ENCODE assay signal across 8 cellular contexts in genomic region chr11:103109818-103110388, GRCh38. TPM values are rescaled to one million over a fixed set of nuclear protein-coding genes. Genes with fewer than 3 reads are reported as not detected.
DNase-seq lines count a peak whose midpoint lies in the region; TF ChIP-seq lines count a peak whose summit lies in the region.

No MANE protein-coding gene starts in this region.

- H3F3A ChIP-seq in DOHH2 (ENCODE audit: control insufficient read depth, insufficient read depth), result peaks cover 3% of the 10 kb centered on the region; the same call in 1 of the 2 replicates

- H3K4ac ChIP-seq in H9 (ENCODE audit: low read depth, low read length), result no peak overlapping the region

- H3K23ac ChIP-seq in H9 (ENCODE audit: insufficient read length, low read depth, low read length), result no peak overlapping the region

- H3K79me2 ChIP-seq in DOHH2 (ENCODE audit: control insufficient read depth, low read length) (no peaks in the 10 kb centered on the region), H9 (ENCODE audit: insufficient read depth, low read length) (no peaks in the 10 kb centered on the region)

- peak overlapping the region; percentile 7 for H2AFZ ChIP-seq in H9 (ENCODE audit: low read length)

- no peak overlapping the region for H4K91ac ChIP-seq in H9 (ENCODE audit: insufficient read length, low read depth, low read length)

- H3K36me3 ChIP-seq in DOHH2 (ENCODE audit: control insufficient read depth, low read length) (no peaks in the 10 kb centered on the region), SJSA1 (no peaks in the 10 kb centered on the region)

- no peak overlapping the region for H3K56ac ChIP-seq in H9 (ENCODE audit: insufficient read length, low read depth, low read length)

- H4K8ac ChIP-seq in H9 (replicated peaks; ENCODE audit: insufficient read length, low read depth, low read length), result no peak overlapping the region

- no peak for DNase-seq in H9
- DNase-seq in SJSA1 (ENCODE audit: low read depth in 1 of 2, low spot score in 2 of 2), result no peak
- DNase-seq in epithelial cell of esophagus (ENCODE audit: low read depth), result no peak
- DNase-seq in NCI-H2196 treated with DMSO at 0.1 percent for 48 hours (lab: John Stamatoyannopoulos, UW; ENCODE audit: unreplicated experiment), result no peak
- no peak for DNase-seq in retina
- no peak for DNase-seq in NCI-H2196 (lab: John Stamatoyannopoulos, UW; ENCODE audit: unreplicated experiment)

- H2BK12ac ChIP-seq in H9 (ENCODE audit: insufficient read length, low read depth, low read length), result no peak overlapping the region

- H3K4me2 ChIP-seq in DOHH2 (ENCODE audit: low read length) (peak overlapping the region; percentile 85), H9 (ENCODE audit: insufficient read depth, insufficient read length, low read length) (peak overlapping the region; percentile 94)

- no peak overlapping the region for H2AK5ac ChIP-seq in H9 (ENCODE audit: insufficient read length, low read length)

- H3K27me3 Mint-ChIP-seq in H9 (ENCODE audit: low read depth), result no peaks in the 10 kb centered on the region
- H3K27me3 Mint-ChIP-seq in nephron (ENCODE audit: low read depth), result no peaks in the 10 kb centered on the region

- H3K4me1 Mint-ChIP-seq in H9, result peaks cover 2% of the 10 kb centered on the region in 2 experiments; a peak in 2 of 4 replicates
- H3K4me1 Mint-ChIP-seq in nephron, result peaks cover 12% of the 10 kb centered on the region

- H3T11ph ChIP-seq in H9 (ENCODE audit: low read length), result no peak overlapping the region

- H4K5ac ChIP-seq in H9 (ENCODE audit: insufficient read length, low read depth, low read length), result no peak overlapping the region

- H4K20me1 ChIP-seq in DOHH2 (ENCODE audit: control insufficient read depth, insufficient read depth, low read depth, low read length), result no peaks in the 10 kb centered on the region
- H4K20me1 ChIP-seq in H9 (ENCODE audit: control insufficient read depth, insufficient read depth, insufficient read length), result no peaks in the 10 kb centered on the region

- H3K4me3 Mint-ChIP-seq in H9 (peak overlapping the region; percentile 98), nephron (peak overlapping the region; percentile 92 to 99 (median 97))

- no peak overlapping the region for H3K18ac ChIP-seq in H9 (ENCODE audit: insufficient read length, low read depth, low read length)

- H3K27me3 ChIP-seq in DOHH2 (ENCODE audit: control insufficient read depth, low read length) (no peaks in the 10 kb centered on the region), H9 (ENCODE audit: insufficient read depth, low read length) (no peaks in the 10 kb centered on the region), SJSA1 (replicated peaks) (no peaks in the 10 kb centered on the region)

- H2BK15ac ChIP-seq in H9 (ENCODE audit: low read depth, low read length), result no peak overlapping the region

- no peak overlapping the region for H2BK5ac ChIP-seq in H9 (ENCODE audit: insufficient read length, low read length)

- peak overlapping the region; percentile 59; the same call in 1 of the 2 replicates for H3K14ac ChIP-seq in H9 (ENCODE audit: insufficient read depth, low read length)

- H3K27ac Mint-ChIP-seq in H9, result peak overlapping the region; percentile 25 to 98 (median 95); a peak in 6 of 7 replicates
- peak overlapping the region; percentile 80 to 97 (median 92) for H3K27ac Mint-ChIP-seq in nephron

- H3K9ac ChIP-seq in H9 (ENCODE audit: extremely low read depth, insufficient read length, low read length), result peak overlapping the region; percentile 61

- H3K9me3 Mint-ChIP-seq in H9 (no peaks in the 10 kb centered on the region), nephron (peaks cover 2% of the 10 kb centered on the region)

- H3K27ac ChIP-seq in DOHH2 (ENCODE audit: low read depth, low read length) (no peak overlapping the region), H9 (ENCODE audit: insufficient read length, low read depth, low read length) (no peak overlapping the region), SJSA1 (peak overlapping the region; percentile 56)

- no CpG with 5 or more reads among the region's 26 CpGs for WGBS in H9 (ENCODE audit: extremely low coverage, insufficient read length, low lambda C conversion rate)

- peaks cover 6% of the 10 kb centered on the region for H3K23me2 ChIP-seq in H9 (ENCODE audit: insufficient read length, low read depth, low read length, poor library complexity, severe bottlenecking)

- H2BK20ac ChIP-seq in H9 (ENCODE audit: low read depth, low read length, poor library complexity, severe bottlenecking), result no peak overlapping the region

- H3K4me3 ChIP-seq in DOHH2 (ENCODE audit: low read length) (peak overlapping the region; percentile 90), SJSA1 (peak overlapping the region; percentile 50), epithelial cell of esophagus (ENCODE audit: low read length) (peak overlapping the region; percentile 85)

- H3K36me3 Mint-ChIP-seq in H9 (ENCODE audit: insufficient read depth in 1 of 3, low read depth in 3 of 3), result peaks cover 7 to 12% (median 8%) of the 10 kb centered on the region in 3 experiments; a peak in 6 of 7 replicates
- peaks cover 16% of the 10 kb centered on the region for H3K36me3 Mint-ChIP-seq in nephron (ENCODE audit: low read depth)

- no peaks in the 10 kb centered on the region for H3K9me2 ChIP-seq in DOHH2 (replicated peaks; ENCODE audit: control insufficient read depth, low read length)

- H3K4me1 ChIP-seq in DOHH2 (ENCODE audit: control insufficient read depth, low read length), result peaks cover 17% of the 10 kb centered on the region
- no peaks in the 10 kb centered on the region for H3K4me1 ChIP-seq in H9 (ENCODE audit: insufficient read depth, low read length)
- no peaks in the 10 kb centered on the region for H3K4me1 ChIP-seq in SJSA1 (replicated peaks)

- TF ChIP-seq CTCF in DOHH2 (IDR thresholded peaks at IDR 0.05; ENCODE audit: low read depth, low read length, poor library complexity, severe bottlenecking) (no peak), H9 (conservative IDR thresholded peaks at IDR 0.05) (no peak), epithelial cell of esophagus (IDR thresholded peaks at IDR 0.05; ENCODE audit: insufficient read depth, low read depth, low read length, missing control alignments) (no peak), nephron (IDR thresholded peaks at IDR 0.05; ENCODE audit: unreplicated experiment in 3 of 3) (no peak)

- no peaks in the 10 kb centered on the region for H3K79me1 ChIP-seq in H9 (ENCODE audit: insufficient read depth, low read depth, low read length, poor library complexity, severe bottlenecking)

- H2BK120ac ChIP-seq in H9 (ENCODE audit: low read depth, low read length, poor library complexity, severe bottlenecking), result no peak overlapping the region

- no peaks in the 10 kb centered on the region for H3K9me3 ChIP-seq in DOHH2 (ENCODE audit: control insufficient read depth, insufficient read depth, low read length)
- no peaks in the 10 kb centered on the region for H3K9me3 ChIP-seq in H9 (ENCODE audit: control insufficient read depth, low read depth, low read length)
- no peaks in the 10 kb centered on the region for H3K9me3 ChIP-seq in SJSA1 (replicated peaks)

RNA-seq across cellular contexts. Expression of gene DYNC2H1, which starts 0.7 kb away (rescaled TPM):
- 10.5 and 13.2 TPM in 2 replicates for total RNA-seq in H9 (2021)
- 1.5 and 2.2 TPM in 2 replicates for total RNA-seq in SJSA1 (2014; rRNA removed; shearing (Covaris generic))

RNA-seq across cellular contexts. Expression of gene DCUN1D5, which starts 17.9 kb away (rescaled TPM):
- 86.7 and 89.3 TPM in 2 replicates for total RNA-seq in H9 (2021)
- 48.3 and 115 TPM in 2 replicates for total RNA-seq in SJSA1 (2014; rRNA removed; shearing (Covaris generic))
